Comparison of ENCODE assay signal across 8 cellular contexts in genomic region chr19:35718345-35719041, GRCh38. TPM values are rescaled to one million over a fixed set of nuclear protein-coding genes. Genes with fewer than 3 reads are reported as not detected.
DNase-seq lines count a peak whose midpoint lies in the region; ATAC-seq and TF ChIP-seq lines count a peak whose summit lies in the region.

No MANE protein-coding gene starts in this region.

- TF ChIP-seq POLR2A in suprapubic skin (IDR thresholded peaks at IDR 0.05) = no peak

- H3K4me1 ChIP-seq in ectodermal cell (ENCODE audit: control insufficient read depth, insufficient read depth, low read length) (peaks cover 27% of the 10 kb centered on the region), suprapubic skin (peaks cover 34% of the 10 kb centered on the region)

- H3K9me3 ChIP-seq in ectodermal cell (ENCODE audit: control insufficient read depth, low read length) (no peaks in the 10 kb centered on the region), suprapubic skin (no peaks in the 10 kb centered on the region)

- H3K27ac Mint-ChIP-seq in mesothelial cell of epicardium = peak overlapping the region; percentile 93

- H3K4me3 ChIP-seq in GM06990 (replicated peaks; ENCODE audit: low read depth, low read length) (peak overlapping the region; percentile 91), ectodermal cell (ENCODE audit: insufficient read depth, low read depth, low read length) (peak overlapping the region; percentile 70), suprapubic skin (peak overlapping the region; percentile 89)

- H3K9me3 Mint-ChIP-seq in mesothelial cell of epicardium = no peaks in the 10 kb centered on the region

- ATAC-seq in HG03159 (IDR thresholded peaks at IDR 0.05; ENCODE audit: unreplicated experiment) (peak; percentile 4), omental fat pad (ENCODE audit: low FRiP score) (no peak), HG03571 (IDR thresholded peaks at IDR 0.05; ENCODE audit: unreplicated experiment) (no peak)

- TF ChIP-seq CTCF in GM06990 (IDR thresholded peaks at IDR 0.05; ENCODE audit: insufficient read depth, low read length, poor library complexity, severe bottlenecking) (no peak), mesothelial cell of epicardium (IDR thresholded peaks at IDR 0.05; ENCODE audit: unreplicated experiment) (no peak), suprapubic skin (IDR thresholded peaks at IDR 0.05) (no peak), omental fat pad (IDR thresholded peaks at IDR 0.05) (no peak)

- H3K4me1 Mint-ChIP-seq in mesothelial cell of epicardium = peaks cover 24% of the 10 kb centered on the region

- no peak overlapping the region for H3K27ac ChIP-seq in ectodermal cell (ENCODE audit: insufficient read depth, low read depth, low read length, poor library complexity, severe bottlenecking)
- peak overlapping the region; percentile 91 for H3K27ac ChIP-seq in suprapubic skin

- peak overlapping the region; percentile 86 for H3K4me3 Mint-ChIP-seq in mesothelial cell of epicardium

- no peaks in the 10 kb centered on the region for H3K27me3 Mint-ChIP-seq in mesothelial cell of epicardium (ENCODE audit: low read depth)

- WGBS in ectodermal cell, 2 experiments = 4% methylated on average over 42 of the region's 42 CpGs
- WGBS in suprapubic skin = 8% methylated on average over 5 of the region's 42 CpGs

- H3K27me3 ChIP-seq in GM06990 (replicated peaks; ENCODE audit: control insufficient read depth, insufficient read depth, low read length) (no peaks in the 10 kb centered on the region), ectodermal cell (ENCODE audit: control insufficient read depth, insufficient read depth, low read length, poor library complexity, severe bottlenecking) (peaks cover 23% of the 10 kb centered on the region), suprapubic skin (no peaks in the 10 kb centered on the region)

- DNase-seq in GM06990 (ENCODE audit: extremely low read depth, insufficient read length) (peak; percentile 69), mesothelial cell of epicardium (ENCODE audit: low spot score in 2 of 2, unreplicated experiment in 2 of 2) (peak in 1 of 2 experiments; percentile 59), suprapubic skin (ENCODE audit: low spot score in 2 of 2) (peak in 1 of 2 donors; percentile 81), omental fat pad (ENCODE audit: low spot score) (no peak)
- peak; percentile 77 for DNase-seq in activated CD4-positive, alpha-beta T cell treated with anti-CD3 and anti-CD28 coated beads for 48 hours

- H3K36me3 ChIP-seq in GM06990 (ENCODE audit: control insufficient read depth, insufficient read depth, low read length) (peaks cover 30% of the 10 kb centered on the region), ectodermal cell (ENCODE audit: control insufficient read depth, insufficient read depth, low read length) (peaks cover 20% of the 10 kb centered on the region), suprapubic skin (peaks cover 31% of the 10 kb centered on the region)

- TF ChIP-seq EP300 in suprapubic skin (IDR thresholded peaks at IDR 0.05) = no peak

- H3K36me3 Mint-ChIP-seq in mesothelial cell of epicardium = peaks cover 7% of the 10 kb centered on the region

RNA-seq across cellular contexts. Expression of gene KMT2B, which starts 0.7 kb away (rescaled TPM):
- 33.4 TPM for polyA plus RNA-seq in ectodermal cell (2013, experiment 1 of 4)
- polyA plus RNA-seq in ectodermal cell (2013, experiment 2 of 4) = 33.6 TPM
- 28.7 TPM for polyA plus RNA-seq in ectodermal cell (2013, experiment 3 of 4)
- 36.1 TPM for polyA plus RNA-seq in ectodermal cell (2013, experiment 4 of 4)
- 60.6 to 62.7 TPM (median 61.8 TPM) in 3 replicates for total RNA-seq in mesothelial cell of epicardium
- 10 to 100 TPM; 31.2 to 66.8 (median 45.2) TPM for total RNA-seq in suprapubic skin
- total RNA-seq in omental fat pad = 10 to 100 TPM; 11.5 to 28.7 (median 19.8) TPM

RNA-seq across cellular contexts. Expression of gene ZBTB32, which starts 14.1 kb away (rescaled TPM):
- not detected for polyA plus RNA-seq in ectodermal cell (2013, experiment 1 of 4)
- polyA plus RNA-seq in ectodermal cell (2013, experiment 2 of 4) = not detected
- polyA plus RNA-seq in ectodermal cell (2013, experiment 3 of 4) = not detected
- polyA plus RNA-seq in ectodermal cell (2013, experiment 4 of 4) = not detected
- total RNA-seq in mesothelial cell of epicardium (not detected in 3 replicates), suprapubic skin (not detected), omental fat pad (under 1 TPM in 2 of 4 donors, not detected in 2; 0.47 to 0.72 TPM)

RNA-seq across cellular contexts. Expression of gene IGFLR1, which starts 23.8 kb away (rescaled TPM):
- polyA plus RNA-seq in ectodermal cell (2013, experiment 1 of 4) = 9.1 TPM
- 5.3 TPM for polyA plus RNA-seq in ectodermal cell (2013, experiment 2 of 4)
- 4.6 TPM for polyA plus RNA-seq in ectodermal cell (2013, experiment 3 of 4)
- polyA plus RNA-seq in ectodermal cell (2013, experiment 4 of 4) = 5.0 TPM
- total RNA-seq in mesothelial cell of epicardium (2.7 to 3.2 TPM (median 2.8 TPM) in 3 replicates), suprapubic skin (1 to 10 TPM; 3.3 to 8.5 (median 6.9) TPM), omental fat pad (10 to 100 TPM in 2 of 4 donors, 1 to 10 TPM in 2; 5.8 to 14.8 (median 10.1) TPM)

RNA-seq across cellular contexts. Expression of gene U2AF1L4, which starts 26.7 kb away (rescaled TPM):
- 24.4 TPM for polyA plus RNA-seq in ectodermal cell (2013, experiment 1 of 4)
- 19.5 TPM for polyA plus RNA-seq in ectodermal cell (2013, experiment 2 of 4)
- polyA plus RNA-seq in ectodermal cell (2013, experiment 3 of 4) = 19.1 TPM
- 17.3 TPM for polyA plus RNA-seq in ectodermal cell (2013, experiment 4 of 4)
- 39.4 to 42.5 TPM (median 42.4 TPM) in 3 replicates for total RNA-seq in mesothelial cell of epicardium
- total RNA-seq in suprapubic skin = 10 to 100 TPM; 18.8 to 45.5 (median 21.9) TPM
- total RNA-seq in omental fat pad = 10 to 100 TPM; 18.4 to 23.8 (median 22.9) TPM

RNA-seq across cellular contexts. Expression of gene PSENEN, which starts 27.0 kb away (rescaled TPM):
- 60.4 TPM for polyA plus RNA-seq in ectodermal cell (2013, experiment 1 of 4)
- polyA plus RNA-seq in ectodermal cell (2013, experiment 2 of 4) = 61.2 TPM
- 56.4 TPM for polyA plus RNA-seq in ectodermal cell (2013, experiment 3 of 4)
- 56.6 TPM for polyA plus RNA-seq in ectodermal cell (2013, experiment 4 of 4)
- 45.2 to 54.9 TPM (median 45.7 TPM) in 3 replicates for total RNA-seq in mesothelial cell of epicardium
- total RNA-seq in suprapubic skin = 10 to 100 TPM; 27.1 to 57.2 (median 42.4) TPM
- 10 to 100 TPM; 28.1 to 58.6 (median 37.9) TPM for total RNA-seq in omental fat pad
